In genomic region chr10:73590881-73591577, GRCh38 we compare ENCODE assay signal across 8 cellular contexts. TPM values are rescaled to one million over a fixed set of nuclear protein-coding genes. Genes with fewer than 3 reads are reported as not detected.
A peak's percentile ranks its signal among the peaks of the same experiment; 100 is the strongest.
DNase-seq lines count a peak whose midpoint lies in the region; ATAC-seq and TF ChIP-seq lines count a peak whose summit lies in the region.

Gene USP54, minus strand, starts transcription at chr10:73591342. Its CDS starts 15,684 bp downstream, at chr10:73575658.

- DNase-seq in activated T-cell treated with anti-CD3 and anti-CD28 coated beads, Interleukin-2, amount 50 U/mL, for 4 hours, result no peak
- DNase-seq in activated T-cell treated with anti-CD3 and anti-CD28 coated beads for 4 hours (no peak), mucosa of descending colon (peak in 1 of 3 donors; percentile 51), upper lobe of left lung (peak in 1 of 2 donors; percentile 26), germinal center (ENCODE audit: low spot score) (no peak), activated gamma-delta T cell (lab: John Stamatoyannopoulos, UW) (no peak)

- peak within 1 kb of the TSS in 1 of 2 donors; percentile 43 for H3K4me3 ChIP-seq in esophagus (ENCODE audit: low read depth in 1 of 2, low read length in 2 of 2)
- no peak within 1 kb of the TSS for H3K4me3 ChIP-seq in mucosa of descending colon
- H3K4me3 ChIP-seq in upper lobe of left lung, result peak within 1 kb of the TSS in 2 of 4 donors; percentile 6 to 24

- H3K9me3 Mint-ChIP-seq in activated T-cell treated with anti-CD3 and anti-CD28 coated beads, Interleukin-2, amount 50 U/mL, for 4 hours, result no peaks in the 10 kb centered on the region
- no peaks in the 10 kb centered on the region for H3K9me3 Mint-ChIP-seq in T-helper 1 cell treated with Interleukin-12 subunit alpha and Interleukin-12 subunit beta and Interleukin-4 antibody, amounts not matched to agents 30 μg/mL and 1 μg/mL, for 36 hours

- peaks cover 19% of the 10 kb centered on the region for H3K4me1 Mint-ChIP-seq in activated T-cell treated with anti-CD3 and anti-CD28 coated beads, Interleukin-2, amount 50 U/mL, for 4 hours (ENCODE audit: low read depth)
- H3K4me1 Mint-ChIP-seq in T-helper 1 cell treated with Interleukin-12 subunit alpha and Interleukin-12 subunit beta and Interleukin-4 antibody, amounts not matched to agents 30 μg/mL and 1 μg/mL, for 36 hours (ENCODE audit: low read depth), result peaks cover 22% of the 10 kb centered on the region

- H3K4me1 ChIP-seq in esophagus (ENCODE audit: control insufficient read depth in 2 of 2, insufficient read depth in 2 of 2, low read length in 1 of 2), result peaks cover 0 to 2% of the 10 kb centered on the region in 2 donors
- peaks cover 44% of the 10 kb centered on the region for H3K4me1 ChIP-seq in mucosa of descending colon (ENCODE audit: low read depth)
- H3K4me1 ChIP-seq in upper lobe of left lung, result peaks cover 40 to 60% (median 50%) of the 10 kb centered on the region in 4 donors

- H3K36me3 ChIP-seq in esophagus (ENCODE audit: control insufficient read depth in 2 of 2, insufficient read depth in 2 of 2, low read length in 1 of 2) (no peaks in the 10 kb centered on the region), mucosa of descending colon (ENCODE audit: low read depth) (no peaks in the 10 kb centered on the region), upper lobe of left lung (no peaks in the 10 kb centered on the region)

- H3K9me3 ChIP-seq in esophagus (ENCODE audit: control insufficient read depth in 2 of 2, insufficient read depth in 1 of 2, low read depth in 1 of 2, low read length in 1 of 2) (no peaks in the 10 kb centered on the region), mucosa of descending colon (no peaks in the 10 kb centered on the region), upper lobe of left lung (no peaks in the 10 kb centered on the region)

- no peak for TF ChIP-seq EP300 in upper lobe of left lung (IDR thresholded peaks at IDR 0.05)

- peak; percentile 37 to 54 for ATAC-seq in activated T-cell treated with anti-CD3 and anti-CD28 coated beads, Interleukin-2, amount 50 U/mL, for 4 hours
- peak; percentile 65 for ATAC-seq in mucosa of descending colon
- peak; percentile 72 to 80 for ATAC-seq in upper lobe of left lung (ENCODE audit: low FRiP score in 2 of 2)

- WGBS in esophagus, 2 donors, result 35 to 44% methylated on average over 4 of the region's 4 CpGs
- 12 to 16% methylated on average over 4 of the region's 4 CpGs for WGBS in upper lobe of left lung, 2 donors

- H3K27ac ChIP-seq in esophagus (ENCODE audit: low read depth in 2 of 2, low read length in 1 of 2) (peak within 1 kb of the TSS; percentile 85 to 89), upper lobe of left lung (peak within 1 kb of the TSS; percentile 73 to 89 (median 82))

- no peaks in the 10 kb centered on the region for H3K27me3 Mint-ChIP-seq in activated T-cell treated with anti-CD3 and anti-CD28 coated beads, Interleukin-2, amount 50 U/mL, for 4 hours (ENCODE audit: low read depth)
- no peaks in the 10 kb centered on the region for H3K27me3 Mint-ChIP-seq in T-helper 1 cell treated with Interleukin-12 subunit alpha and Interleukin-12 subunit beta and Interleukin-4 antibody, amounts not matched to agents 30 μg/mL and 1 μg/mL, for 36 hours (ENCODE audit: low read depth)

- peak within 1 kb of the TSS; percentile 50 for H3K27ac Mint-ChIP-seq in T-helper 1 cell treated with Interleukin-12 subunit alpha and Interleukin-12 subunit beta and Interleukin-4 antibody, amounts not matched to agents 30 μg/mL and 1 μg/mL, for 36 hours

- H3K4me3 Mint-ChIP-seq in activated T-cell treated with anti-CD3 and anti-CD28 coated beads, Interleukin-2, amount 50 U/mL, for 4 hours, result peak within 1 kb of the TSS; percentile 29
- H3K4me3 Mint-ChIP-seq in T-helper 1 cell treated with Interleukin-12 subunit alpha and Interleukin-12 subunit beta and Interleukin-4 antibody, amounts not matched to agents 30 μg/mL and 1 μg/mL, for 36 hours, result peak within 1 kb of the TSS; percentile 55

- no peaks in the 10 kb centered on the region for H3K36me3 Mint-ChIP-seq in activated T-cell treated with anti-CD3 and anti-CD28 coated beads, Interleukin-2, amount 50 U/mL, for 4 hours (ENCODE audit: insufficient read depth)
- H3K36me3 Mint-ChIP-seq in T-helper 1 cell treated with Interleukin-12 subunit alpha and Interleukin-12 subunit beta and Interleukin-4 antibody, amounts not matched to agents 30 μg/mL and 1 μg/mL, for 36 hours (ENCODE audit: low read depth), result peaks cover 3% of the 10 kb centered on the region

- intact Hi-C loops in mucosa of descending colon (cut with DNase I, micrococcal nuclease), result no loop called here

- peak in 1 of 4 donors; percentile 41 for TF ChIP-seq POLR2A in upper lobe of left lung (IDR thresholded peaks at IDR 0.05)

- TF ChIP-seq CTCF in mucosa of descending colon (IDR thresholded peaks at IDR 0.05), result no peak
- no peak for TF ChIP-seq CTCF in upper lobe of left lung (IDR thresholded peaks at IDR 0.05)

- no peaks in the 10 kb centered on the region for H3K27me3 ChIP-seq in esophagus (ENCODE audit: control insufficient read depth in 1 of 2, insufficient read depth in 2 of 2, low read length in 2 of 2)
- H3K27me3 ChIP-seq in upper lobe of left lung, result no peaks in the 10 kb centered on the region

RNA-seq across cellular contexts. Expression of gene USP54, which starts in this region (rescaled TPM):
- total RNA-seq in activated T-cell treated with anti-CD3 and anti-CD28 coated beads, Interleukin-2, amount 50 U/mL, for 4 hours, result 10 to 100 TPM in 2 of 3 donors, 1 to 10 TPM in 1; 8.8 to 11.9 (median 10.5) TPM
- polyA plus RNA-seq in esophagus, result 10 to 100 TPM; 16.8 to 23.7 TPM
- total RNA-seq in mucosa of descending colon, result 100 to 1,000 TPM in 2 of 3 donors, 10 to 100 TPM in 1; 97.0 to 149 (median 109) TPM
- 100 to 1,000 TPM in 4 of 6 donors, 10 to 100 TPM in 2; 67.9 to 188 (median 120) TPM for total RNA-seq in upper lobe of left lung

Comparison
In these comparisons a context has a peak if more than half of its experiments do, and no peak if none do; other contexts are left out.
1. RNA of gene USP54 (total RNA-seq): 67.9 to 188 TPM in upper lobe of left lung and 97.0 to 149 TPM in mucosa of descending colon; 8.8 to 11.9 TPM in activated T-cell treated with anti-CD3 and anti-CD28 coated beads, Interleukin-2, amount 50 U/mL, for 4 hours; every median in the first group is over 4 times any median in the second.
2. Peak in every context shown above with its lines, with median percentiles within 50 percentile points of each other: ATAC-seq.